In genomic region chr3:49104052-49104426, GRCh38 we compare ENCODE assay signal across 8 cellular contexts. TPM values are rescaled to one million over a fixed set of nuclear protein-coding genes. Genes with fewer than 3 reads are reported as not detected.
DNase-seq lines count a peak whose midpoint lies in the region; ATAC-seq and TF ChIP-seq lines count a peak whose summit lies in the region.

No MANE protein-coding gene starts in this region.

- peak overlapping the region; percentile 93 to 100 (median 98) for H3K27ac Mint-ChIP-seq in IgD-negative memory B cell

- no peak for ATAC-seq in GM21723 (IDR thresholded peaks at IDR 0.05; ENCODE audit: unreplicated experiment)
- ATAC-seq in GM21528 (IDR thresholded peaks at IDR 0.05; ENCODE audit: low FRiP score, unreplicated experiment), result no peak

- POLR2A ChIA-PET in A673 (lab: Charles Lee; ENCODE audit: low non-redundant PET), result interaction anchor here (0.5 kb wide), 1 partner anchor 76 kb away, joined by 12 read pairs; no protein-coding TSS in a partner anchor

- H3K27ac ChIP-seq in A673 (ENCODE audit: low read depth, low read length, poor library complexity, severe bottlenecking), result peak overlapping the region; percentile 85
- H3K27ac ChIP-seq in muscle layer of duodenum (ENCODE audit: low read length), result peak overlapping the region; percentile 94

- H3K27me3 Mint-ChIP-seq in IgD-negative memory B cell, result no peaks in the 10 kb centered on the region

- H3K4me1 Mint-ChIP-seq in IgD-negative memory B cell, result peaks cover 10 to 20% (median 13%) of the 10 kb centered on the region in 3 donors

- TF ChIP-seq CTCF in A673 (conservative IDR thresholded peaks at IDR 0.05; ENCODE audit: low read depth, low read length), result no peak
- no peak for TF ChIP-seq CTCF in choroid plexus epithelial cell (conservative IDR thresholded peaks at IDR 0.05; ENCODE audit: low read depth, low read length)

- DNase-seq in A673 (ENCODE audit: low spot score) (no peak), choroid plexus epithelial cell (ENCODE audit: low read depth) (no peak), GDM1 (lab: John Stamatoyannopoulos, UW) (no peak), NCI-H2196 treated with DMSO at 0.1 percent for 48 hours (lab: John Stamatoyannopoulos, UW; ENCODE audit: unreplicated experiment) (no peak)

- peaks cover 7% of the 10 kb centered on the region for H3K4me1 ChIP-seq in A673 (ENCODE audit: insufficient read depth, low read length, poor library complexity, severe bottlenecking)
- H3K4me1 ChIP-seq in muscle layer of duodenum (ENCODE audit: control insufficient read depth in 1 of 2, insufficient read depth in 2 of 2, low read length in 2 of 2), result peaks cover 9 to 20% of the 10 kb centered on the region in 2 donors

- no peaks in the 10 kb centered on the region for H3K9me3 Mint-ChIP-seq in IgD-negative memory B cell

- intact Hi-C loops in A673 (cut with micrococcal nuclease; ENCODE audit: unreplicated experiment), result no loop called here

- peak overlapping the region; percentile 97 to 100 (median 98) for H3K4me3 Mint-ChIP-seq in IgD-negative memory B cell

- BruUV-seq in A673 (replicated peaks; lab: Mats Ljungman, UMichigan), result TSS peak; percentile 50

- H3K36me3 ChIP-seq in A673 (ENCODE audit: insufficient read depth, low read length, poor library complexity, severe bottlenecking), result peaks cover 24% of the 10 kb centered on the region
- H3K36me3 ChIP-seq in muscle layer of duodenum (ENCODE audit: control insufficient read depth in 1 of 2, insufficient read depth in 2 of 2, low read length in 2 of 2), result peaks cover 38 to 55% of the 10 kb centered on the region in 2 donors

- H3K4me3 ChIP-seq in A673 (ENCODE audit: low read depth, low read length, poor library complexity, severe bottlenecking) (peak overlapping the region; percentile 70), choroid plexus epithelial cell (ENCODE audit: low read depth, low read length) (peak overlapping the region; percentile 98), muscle layer of duodenum (ENCODE audit: low read depth in 1 of 2, low read length in 2 of 2) (peak overlapping the region; percentile 97 to 98)

- CTCF ChIA-PET in A673 (lab: Charles Lee), result no interaction called here

- H3K27me3 ChIP-seq in A673 (replicated peaks; ENCODE audit: insufficient read depth, low read depth, low read length, poor library complexity) (no peaks in the 10 kb centered on the region), muscle layer of duodenum (ENCODE audit: low read depth, low read length) (no peaks in the 10 kb centered on the region)

- peaks cover 12% of the 10 kb centered on the region for H3K36me3 Mint-ChIP-seq in IgD-negative memory B cell

- H3K9me3 ChIP-seq in A673 (ENCODE audit: low read depth, low read length, poor library complexity, severe bottlenecking) (no peaks in the 10 kb centered on the region), muscle layer of duodenum (ENCODE audit: control insufficient read depth in 1 of 2, low read length in 2 of 2) (no peaks in the 10 kb centered on the region)

RNA-seq across cellular contexts. Expression of gene QARS1, which starts 0.5 kb away (rescaled TPM):
- total RNA-seq in A673 (2021), result 186 and 188 TPM in 2 replicates
- polyA plus RNA-seq in IgD-negative memory B cell, result 117 TPM

RNA-seq across cellular contexts. Expression of gene QRICH1, which starts 10.2 kb away (rescaled TPM):
- total RNA-seq in A673 (2021), result 57.3 and 64.5 TPM in 2 replicates
- 23.6 TPM for polyA plus RNA-seq in IgD-negative memory B cell

RNA-seq across cellular contexts. Expression of gene USP19, which starts 16.6 kb away (rescaled TPM):
- 37.5 and 44.9 TPM in 2 replicates for total RNA-seq in A673 (2021)
- polyA plus RNA-seq in IgD-negative memory B cell, result 23.5 TPM

RNA-seq across cellular contexts. Expression of gene LAMB2, which starts 28.8 kb away (rescaled TPM):
- 45.9 and 57.3 TPM in 2 replicates for total RNA-seq in A673 (2021)
- polyA plus RNA-seq in IgD-negative memory B cell, result not detected
